ENCODE assay signal across 8 cellular contexts in the genomic region with DNA sequence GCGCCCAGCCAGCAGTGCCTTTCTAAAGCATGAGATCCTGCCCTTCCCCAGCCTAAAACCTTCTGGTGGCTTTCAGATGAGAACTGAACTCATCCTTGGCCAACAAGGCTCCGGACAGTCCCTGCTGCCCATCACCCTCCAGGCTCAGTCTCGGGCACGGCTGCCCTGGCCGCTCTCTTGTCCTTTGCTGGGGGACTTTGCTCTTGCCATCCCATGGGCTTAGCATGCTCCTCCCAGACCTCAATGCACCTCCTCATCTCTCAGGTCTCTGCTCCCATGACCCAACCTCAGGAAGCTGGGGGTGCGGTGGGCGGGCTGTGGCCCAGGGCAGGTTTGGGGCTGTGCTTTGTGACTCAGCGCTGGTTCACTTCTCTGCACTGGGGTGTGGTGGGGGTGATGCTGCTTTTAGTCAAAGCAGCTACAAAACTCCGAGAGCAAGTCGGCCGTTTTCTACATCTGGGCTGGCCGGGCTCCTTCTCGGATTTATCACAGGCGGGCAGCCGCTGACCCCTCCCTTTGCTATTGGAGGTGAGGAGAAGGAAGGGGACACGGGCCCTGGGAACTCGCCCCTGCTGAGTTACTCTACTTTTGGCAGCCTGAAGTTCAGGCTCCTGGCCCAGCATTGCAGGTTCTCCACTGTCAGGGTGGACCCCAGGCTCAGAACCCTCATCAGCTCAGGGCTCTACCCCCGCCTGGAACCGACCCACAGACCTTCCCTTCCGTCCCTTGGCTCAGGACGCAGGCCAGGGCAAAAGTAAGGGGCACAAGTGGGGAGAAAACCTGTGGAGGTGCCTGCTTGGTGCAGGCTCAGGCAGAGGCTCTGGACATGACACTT.
DNase-seq lines count a peak whose midpoint lies in the region; ATAC-seq and TF ChIP-seq lines count a peak whose summit lies in the region.

No MANE protein-coding gene starts in this region.

- H3K4me1 Mint-ChIP-seq in Calu3 (ENCODE audit: low read depth, unreplicated experiment): peaks cover 43% of the 10 kb centered on the region
- H3K4me1 Mint-ChIP-seq in activated CD4-positive, alpha-beta memory T cell treated with anti-CD3 and anti-CD28 coated beads, Interleukin-2, amount 10 ng/mL, durations not matched to agents 7 days and 5 days: peaks cover 77% of the 10 kb centered on the region

- H3K36me3 Mint-ChIP-seq in Calu3 (ENCODE audit: insufficient read depth, unreplicated experiment): peaks cover 24% of the 10 kb centered on the region
- H3K36me3 Mint-ChIP-seq in activated CD4-positive, alpha-beta memory T cell treated with anti-CD3 and anti-CD28 coated beads, Interleukin-2, amount 10 ng/mL, durations not matched to agents 7 days and 5 days (ENCODE audit: low read depth): peaks cover 9% of the 10 kb centered on the region

- POLR2A ChIA-PET in activated CD4-positive, alpha-beta memory T cell treated with anti-CD3 and anti-CD28 coated beads, Interleukin-2, amount 10 ng/mL, durations not matched to agents 7 days and 5 days (lab: Charles Lee): interaction anchor here (0.7 to 5.3 kb wide), 36 partner anchors 9 to 550 kb away, joined by 3 to 76 read pairs (median 8); partner anchors contain the start of genes ADAM17, HPCAL1, IAH1 and TAF1B

- H3K27ac Mint-ChIP-seq in Calu3 (ENCODE audit: unreplicated experiment): peak overlapping the region; percentile 87
- peak overlapping the region; percentile 100 for H3K27ac Mint-ChIP-seq in activated CD4-positive, alpha-beta memory T cell treated with anti-CD3 and anti-CD28 coated beads, Interleukin-2, amount 10 ng/mL, durations not matched to agents 7 days and 5 days

- no peak for TF ChIP-seq CTCF in Calu3 (IDR thresholded peaks at IDR 0.05; ENCODE audit: unreplicated experiment)

- H3K9me3 Mint-ChIP-seq in Calu3 (ENCODE audit: low read depth, unreplicated experiment): no peaks in the 10 kb centered on the region
- no peaks in the 10 kb centered on the region for H3K9me3 Mint-ChIP-seq in activated CD4-positive, alpha-beta memory T cell treated with anti-CD3 and anti-CD28 coated beads, Interleukin-2, amount 10 ng/mL, durations not matched to agents 7 days and 5 days

- CTCF ChIA-PET in Calu3 (lab: Charles Lee): interaction anchor here (1.1 kb wide), 1 partner anchor 11 kb away, joined by 3 read pairs; no protein-coding TSS in a partner anchor
- CTCF ChIA-PET in activated CD4-positive, alpha-beta memory T cell treated with anti-CD3 and anti-CD28 coated beads, Interleukin-2, amount 10 ng/mL, durations not matched to agents 7 days and 5 days (lab: Charles Lee): interaction anchor here (0.5 to 2.6 kb wide), 13 partner anchors 11 to 366 kb away, joined by 3 to 25 read pairs (median 4); partner anchors contain the start of genes ADAM17 and YWHAQ

- no peaks in the 10 kb centered on the region for H3K27me3 Mint-ChIP-seq in Calu3 (ENCODE audit: unreplicated experiment)
- H3K27me3 Mint-ChIP-seq in activated CD4-positive, alpha-beta memory T cell treated with anti-CD3 and anti-CD28 coated beads, Interleukin-2, amount 10 ng/mL, durations not matched to agents 7 days and 5 days: peaks cover 8% of the 10 kb centered on the region

- intact Hi-C loops in Calu3 (cut with micrococcal nuclease; ENCODE audit: unreplicated experiment): no loop called here

- peak; percentile 45 for ATAC-seq in HG03520 (IDR thresholded peaks at IDR 0.05; ENCODE audit: unreplicated experiment)

- BruUV-seq in Calu3 (replicated peaks; lab: Mats Ljungman, UMichigan): TSS peak; percentile 69

- H3K4me3 Mint-ChIP-seq in Calu3 (ENCODE audit: low read depth, unreplicated experiment): peak overlapping the region; percentile 69
- peak overlapping the region; percentile 95 for H3K4me3 Mint-ChIP-seq in activated CD4-positive, alpha-beta memory T cell treated with anti-CD3 and anti-CD28 coated beads, Interleukin-2, amount 10 ng/mL, durations not matched to agents 7 days and 5 days

- DNase-seq in Calu3 (peak; percentile 58), fibroblast of peridontal ligament (ENCODE audit: extremely low read depth) (peak; percentile 66), NCI-H510A treated with DMSO at 0.1 percent for 48 hours (lab: John Stamatoyannopoulos, UW) (no peak), NCI-H2196 (lab: John Stamatoyannopoulos, UW; ENCODE audit: unreplicated experiment) (no peak), NCI-H2227 treated with DMSO at 0.1 percent for 48 hours (lab: John Stamatoyannopoulos, UW) (no peak)
- peak; percentile 94 for DNase-seq in activated CD4-positive, alpha-beta memory T cell treated with anti-CD3 and anti-CD28 coated beads, Interleukin-2, amount 10 ng/mL, durations not matched to agents 7 days and 5 days
- peak; percentile 83 for DNase-seq in stimulated activated CD8-positive, alpha-beta memory T cell treated with anti-CD3 and anti-CD28 coated beads, Interleukin-4, amount 100 ng/mL, for 24 hours (ENCODE audit: low read depth)

Comparison
In these comparisons a context has a peak if more than half of its experiments do, and no peak if none do; other contexts are left out.
1. DNase-seq: peak in Calu3 (single experiment), activated CD4-positive, alpha-beta memory T cell treated with anti-CD3 and anti-CD28 coated beads, Interleukin-2, amount 10 ng/mL, durations not matched to agents 7 days and 5 days (single experiment), fibroblast of peridontal ligament (single experiment) and stimulated activated CD8-positive, alpha-beta memory T cell treated with anti-CD3 and anti-CD28 coated beads, Interleukin-4, amount 100 ng/mL, for 24 hours (single experiment); none in NCI-H510A treated with DMSO at 0.1 percent for 48 hours (single experiment), NCI-H2196 (single experiment) and NCI-H2227 treated with DMSO at 0.1 percent for 48 hours (single experiment).